ENCODE assay signal across 8 cellular contexts in genomic region chr2:217434183-217434620, GRCh38.
DNase-seq lines count a peak whose midpoint lies in the region; ATAC-seq and TF ChIP-seq lines count a peak whose summit lies in the region.

No MANE protein-coding gene starts in this region.

- TF ChIP-seq EP300 in suprapubic skin (IDR thresholded peaks at IDR 0.05): no peak

- 0% methylated on average over 3 of the region's 3 CpGs for WGBS in suprapubic skin

- TF ChIP-seq CTCF in AG04450 (IDR thresholded peaks at IDR 0.05; ENCODE audit: low read depth, low read length) (no peak), endothelial cell (IDR thresholded peaks at IDR 0.05; ENCODE audit: unreplicated experiment) (no peak), suprapubic skin (IDR thresholded peaks at IDR 0.05) (no peak)

- ATAC-seq in GM18499 (IDR thresholded peaks at IDR 0.05; ENCODE audit: insufficient read depth, unreplicated experiment) (peak; percentile 78), HG02759 (IDR thresholded peaks at IDR 0.05; ENCODE audit: unreplicated experiment) (peak; percentile 99)

- H3K4me3 ChIP-seq in AG04450 (ENCODE audit: low read depth, low read length): peak overlapping the region; percentile 35
- H3K4me3 ChIP-seq in suprapubic skin: no peak overlapping the region

- POLR2A ChIA-PET in AG04450 (lab: Yijun Ruan, JAX): interaction anchor here (0.6 to 1.5 kb wide), 9 partner anchors 16 to 740 kb away, joined by 3 to 10 read pairs (median 3); partner anchors contain the start of gene IGFBP5

- H3K4me3 Mint-ChIP-seq in endothelial cell (ENCODE audit: unreplicated experiment): no peak overlapping the region

- peaks cover 52% of the 10 kb centered on the region for H3K4me1 ChIP-seq in suprapubic skin

- no peaks in the 10 kb centered on the region for H3K9me3 ChIP-seq in AG04450 (ENCODE audit: control insufficient read depth, insufficient read depth, low read length)
- H3K9me3 ChIP-seq in suprapubic skin: no peaks in the 10 kb centered on the region

- H3K27ac ChIP-seq in AG04450 (ENCODE audit: low read depth, low read length) (peak overlapping the region; percentile 60), suprapubic skin (peak overlapping the region; percentile 5)

- H3K36me3 ChIP-seq in suprapubic skin: no peaks in the 10 kb centered on the region

- H3K9me3 Mint-ChIP-seq in endothelial cell (ENCODE audit: unreplicated experiment): no peaks in the 10 kb centered on the region

- TF ChIP-seq POLR2A in suprapubic skin (IDR thresholded peaks at IDR 0.05): no peak

- H3K27me3 ChIP-seq in AG04450 (ENCODE audit: control insufficient read depth, insufficient read depth, low read length) (no peaks in the 10 kb centered on the region), suprapubic skin (no peaks in the 10 kb centered on the region)

- peaks cover 3% of the 10 kb centered on the region for H3K36me3 Mint-ChIP-seq in endothelial cell (ENCODE audit: low read depth, unreplicated experiment)

- DNase-seq in AG04450 (ENCODE audit: low read depth, low spot score): peak; percentile 98
- DNase-seq in NCI-H1417 (lab: John Stamatoyannopoulos, UW): peak; percentile 72 to 91 (median 83)
- DNase-seq in SKM-1 treated with dmso at 0.1 percent for 144 hours (lab: John Stamatoyannopoulos, UW; ENCODE audit: unreplicated experiment): peak; percentile 69
- peak; percentile 72 for DNase-seq in endothelial cell (ENCODE audit: low spot score)
- peak; percentile 97 for DNase-seq in medulla oblongata (ENCODE audit: extremely low spot score)
- peak; percentile 87 to 89 for DNase-seq in suprapubic skin (ENCODE audit: low spot score in 2 of 2)

- no peak overlapping the region for H3K27ac Mint-ChIP-seq in endothelial cell (ENCODE audit: unreplicated experiment)

- CTCF ChIA-PET in AG04450 (lab: Charles Lee): interaction anchor here (1.5 kb wide), 1 partner anchor 279 kb away, joined by 6 read pairs; no protein-coding TSS in a partner anchor

- peaks cover 24% of the 10 kb centered on the region for H3K4me1 Mint-ChIP-seq in endothelial cell (ENCODE audit: unreplicated experiment)

- no peaks in the 10 kb centered on the region for H3K27me3 Mint-ChIP-seq in endothelial cell (ENCODE audit: unreplicated experiment)
